Comparison of ENCODE assay signal across 8 cellular contexts in genomic region chr7:29806131-29806792, GRCh38. TPM values are rescaled to one million over a fixed set of nuclear protein-coding genes. Genes with fewer than 3 reads are reported as not detected.
DNase-seq lines count a peak whose midpoint lies in the region; ATAC-seq and TF ChIP-seq lines count a peak whose summit lies in the region.

Gene WIPF3, plus strand, starts transcription at chr7:29806508. Its CDS starts 28,217 bp downstream, at chr7:29834725.

- no peak for TF ChIP-seq POLR2A in sigmoid colon (IDR thresholded peaks at IDR 0.05)

- peak within 1 kb of the TSS in 2 of 4 donors; percentile 47 to 69 for H3K27ac ChIP-seq in sigmoid colon

- intact Hi-C loops in sigmoid colon (cut with DNase I), result no loop called here

- no peak for TF ChIP-seq EP300 in sigmoid colon (IDR thresholded peaks at IDR 0.05)

- H3K4me3 ChIP-seq in iPS-15b (ENCODE audit: low read depth, low read length) (peak within 1 kb of the TSS; percentile 82), sigmoid colon (peak within 1 kb of the TSS; percentile 34 to 73 (median 62))

- peak within 1 kb of the TSS; percentile 40 for H3K4me3 Mint-ChIP-seq in activated naive CD8-positive, alpha-beta T cell treated with anti-CD3 and anti-CD28 coated beads for 36 hours

- peaks cover 5% of the 10 kb centered on the region for H3K4me1 Mint-ChIP-seq in activated naive CD8-positive, alpha-beta T cell treated with anti-CD3 and anti-CD28 coated beads for 36 hours

- no peak within 1 kb of the TSS for H3K9ac ChIP-seq in iPS-15b (ENCODE audit: low read depth, low read length)

- no peak for TF ChIP-seq CTCF in sigmoid colon (IDR thresholded peaks at IDR 0.05)

- H3K9me3 Mint-ChIP-seq in activated naive CD8-positive, alpha-beta T cell treated with anti-CD3 and anti-CD28 coated beads for 36 hours, result no peaks in the 10 kb centered on the region

- H3K9me3 ChIP-seq in iPS-15b (ENCODE audit: control insufficient read depth, insufficient read depth, low read length) (no peaks in the 10 kb centered on the region), sigmoid colon (no peaks in the 10 kb centered on the region)

- H3K27me3 ChIP-seq in iPS-15b (ENCODE audit: control insufficient read depth, insufficient read depth, low read length), result peaks cover 20% of the 10 kb centered on the region
- peaks cover 0 to 31% (median 13%) of the 10 kb centered on the region in 3 donors for H3K27me3 ChIP-seq in sigmoid colon

- WGBS in sigmoid colon, 2 donors, result 1 to 4% methylated on average over 77 of the region's 77 CpGs

- ATAC-seq in GM18907 (IDR thresholded peaks at IDR 0.05; ENCODE audit: unreplicated experiment), result no peak

- no peak within 1 kb of the TSS for H3K27ac Mint-ChIP-seq in activated naive CD8-positive, alpha-beta T cell treated with anti-CD3 and anti-CD28 coated beads for 36 hours

- H3K36me3 ChIP-seq in iPS-15b (ENCODE audit: control insufficient read depth, insufficient read depth, low read length) (no peaks in the 10 kb centered on the region), sigmoid colon (no peaks in the 10 kb centered on the region)

- DNase-seq in NCI-H345 (lab: John Stamatoyannopoulos, UW) (peak; percentile 42), NCI-H345 treated with DMSO at 0.1 percent for 48 hours (lab: John Stamatoyannopoulos, UW; ENCODE audit: unreplicated experiment) (no peak), sigmoid colon (no peak), NCI-H1694 (lab: John Stamatoyannopoulos, UW) (no peak), NK-92 (lab: John Stamatoyannopoulos, UW; ENCODE audit: unreplicated experiment) (no peak)
- DNase-seq in activated naive CD8-positive, alpha-beta T cell treated with anti-CD3 and anti-CD28 coated beads for 36 hours, result peak; percentile 22

- H3K4me1 ChIP-seq in iPS-15b (ENCODE audit: control insufficient read depth, insufficient read depth, low read length) (peaks cover 7% of the 10 kb centered on the region), sigmoid colon (peaks cover 0 to 24% (median 15%) of the 10 kb centered on the region in 4 donors)

- H3K36me3 Mint-ChIP-seq in activated naive CD8-positive, alpha-beta T cell treated with anti-CD3 and anti-CD28 coated beads for 36 hours, result no peaks in the 10 kb centered on the region

- peaks cover 87% of the 10 kb centered on the region for H3K27me3 Mint-ChIP-seq in activated naive CD8-positive, alpha-beta T cell treated with anti-CD3 and anti-CD28 coated beads for 36 hours

RNA-seq across cellular contexts. Expression of gene WIPF3, which starts in this region (rescaled TPM):
- not detected for total RNA-seq in activated naive CD8-positive, alpha-beta T cell treated with anti-CD3 and anti-CD28 coated beads for 36 hours
- 1 to 10 TPM in 1 of 4 donors, under 1 TPM in 3; 0.66 to 4.7 (median 0.76) TPM for total RNA-seq in sigmoid colon
- under 1 TPM; 0.46 to 0.71 (median 0.60) TPM for polyA plus RNA-seq in sigmoid colon

Comparison
In these comparisons a context has a peak if more than half of its experiments do, and no peak if none do; other contexts are left out.
1. Peak in DNase-seq in activated naive CD8-positive, alpha-beta T cell treated with anti-CD3 and anti-CD28 coated beads for 36 hours; RNA of the gene not detected or under 1 TPM.